Comparison of ENCODE assay signal across 7 cellular contexts in the genomic region with DNA sequence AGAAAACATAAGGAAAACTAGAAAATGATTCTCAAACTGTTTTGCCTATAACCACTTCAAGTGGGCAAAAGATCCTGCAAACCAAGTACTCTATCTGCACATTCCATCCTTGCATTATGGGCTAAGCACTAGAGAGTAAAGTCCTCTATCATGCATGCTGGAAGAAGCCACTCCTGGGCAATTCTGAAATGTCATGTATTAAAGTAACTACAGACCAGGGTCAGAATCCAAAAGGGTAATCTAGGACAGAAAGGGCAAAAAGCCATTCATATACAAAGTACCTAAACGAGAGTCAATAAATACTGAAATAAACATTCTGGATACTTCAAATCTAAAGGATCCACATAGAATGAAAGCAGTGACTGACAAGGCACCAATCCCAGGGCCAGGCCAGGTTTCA. TPM values are rescaled to one million over a fixed set of nuclear protein-coding genes. Genes with fewer than 3 reads are reported as not detected.
DNase-seq lines count a peak whose midpoint lies in the region; ATAC-seq and TF ChIP-seq lines count a peak whose summit lies in the region.

No MANE protein-coding gene starts in this region.

- peak overlapping the region; percentile 96 for H3K27ac Mint-ChIP-seq in activated T-helper 17 cell treated with anti-CD3 and anti-CD28 coated beads, Interleukin-2, amount 50 U/mL, for 72 hours
- H3K27ac Mint-ChIP-seq in immature natural killer cell, result peak overlapping the region; percentile 89 to 97 (median 93)
- no peak overlapping the region for H3K27ac Mint-ChIP-seq in stimulated activated naive B cell treated with anti-CD40 and anti-IgM and Interleukin-4, amounts not matched to agents 10 μg/mL and 1 μg/mL and 100 μg/mL, for 72 hours

- H3K4me1 Mint-ChIP-seq in activated T-helper 17 cell treated with anti-CD3 and anti-CD28 coated beads, Interleukin-2, amount 50 U/mL, for 72 hours, result peaks cover 11% of the 10 kb centered on the region
- H3K4me1 Mint-ChIP-seq in immature natural killer cell, result peaks cover 12 to 27% of the 10 kb centered on the region in 2 donors
- peaks cover 7 to 18% of the 10 kb centered on the region in 2 donors for H3K4me1 Mint-ChIP-seq in stimulated activated naive B cell treated with anti-CD40 and anti-IgM and Interleukin-4, amounts not matched to agents 10 μg/mL and 1 μg/mL and 100 μg/mL, for 72 hours

- H3K27ac ChIP-seq in HL-60 (replicated peaks), result no peak overlapping the region; the same call in 1 of the 2 replicates

- no peaks in the 10 kb centered on the region for H3K9me3 Mint-ChIP-seq in activated T-helper 17 cell treated with anti-CD3 and anti-CD28 coated beads, Interleukin-2, amount 50 U/mL, for 72 hours
- H3K9me3 Mint-ChIP-seq in immature natural killer cell, result no peaks in the 10 kb centered on the region
- no peaks in the 10 kb centered on the region for H3K9me3 Mint-ChIP-seq in stimulated activated naive B cell treated with anti-CD40 and anti-IgM and Interleukin-4, amounts not matched to agents 10 μg/mL and 1 μg/mL and 100 μg/mL, for 72 hours

- no peak for ATAC-seq in activated T-helper 17 cell treated with anti-CD3 and anti-CD28 coated beads, Interleukin-2, amount 50 U/mL, for 72 hours (replicated peaks)
- ATAC-seq in stimulated activated naive B cell treated with anti-CD40 and anti-IgM and Interleukin-4, amounts not matched to agents 10 μg/mL and 1 μg/mL and 100 μg/mL, for 72 hours (replicated peaks), result no peak
- ATAC-seq in HG03097 (IDR thresholded peaks at IDR 0.05; ENCODE audit: low FRiP score, unreplicated experiment), result no peak

- no peak for DNase-seq in HL-60 (ENCODE audit: low read depth in 1 of 2, low spot score in 1 of 2)
- DNase-seq in immature natural killer cell, result no peak
- DNase-seq in stimulated activated naive B cell treated with anti-CD40 and anti-IgM and Interleukin-4, amounts not matched to agents 10 μg/mL and 1 μg/mL and 100 μg/mL, for 72 hours, result no peak
- DNase-seq in DMS114 treated with DMSO at 0.1 percent for 48 hours (lab: John Stamatoyannopoulos, UW; ENCODE audit: unreplicated experiment), result no peak
- DNase-seq in dermis blood vessel endothelial cell, result no peak

- no peaks in the 10 kb centered on the region for H3K27me3 ChIP-seq in HL-60 (ENCODE audit: insufficient read depth, poor library complexity, severe bottlenecking)

- no peak for TF ChIP-seq CTCF in HL-60 (IDR thresholded peaks at IDR 0.05; ENCODE audit: insufficient read depth, low read length)

- peak overlapping the region; percentile 83 for H3K4me3 ChIP-seq in HL-60 (replicated peaks; ENCODE audit: insufficient read depth, low read length)

- H3K36me3 Mint-ChIP-seq in activated T-helper 17 cell treated with anti-CD3 and anti-CD28 coated beads, Interleukin-2, amount 50 U/mL, for 72 hours (ENCODE audit: low read depth), result peaks cover 33% of the 10 kb centered on the region
- H3K36me3 Mint-ChIP-seq in immature natural killer cell, result peaks cover 3 to 8% (median 5%) of the 10 kb centered on the region in 3 donors
- H3K36me3 Mint-ChIP-seq in stimulated activated naive B cell treated with anti-CD40 and anti-IgM and Interleukin-4, amounts not matched to agents 10 μg/mL and 1 μg/mL and 100 μg/mL, for 72 hours, result peaks cover 7 to 10% of the 10 kb centered on the region in 2 donors

- peak overlapping the region; percentile 99 for H3K4me3 Mint-ChIP-seq in activated T-helper 17 cell treated with anti-CD3 and anti-CD28 coated beads, Interleukin-2, amount 50 U/mL, for 72 hours
- peak overlapping the region; percentile 89 to 95 (median 92) for H3K4me3 Mint-ChIP-seq in immature natural killer cell
- peak overlapping the region; percentile 93 to 99 for H3K4me3 Mint-ChIP-seq in stimulated activated naive B cell treated with anti-CD40 and anti-IgM and Interleukin-4, amounts not matched to agents 10 μg/mL and 1 μg/mL and 100 μg/mL, for 72 hours

- H3K27me3 Mint-ChIP-seq in activated T-helper 17 cell treated with anti-CD3 and anti-CD28 coated beads, Interleukin-2, amount 50 U/mL, for 72 hours, result no peaks in the 10 kb centered on the region
- peaks cover 4 to 10% (median 6%) of the 10 kb centered on the region in 3 donors for H3K27me3 Mint-ChIP-seq in immature natural killer cell (ENCODE audit: low read depth in 3 of 3)
- H3K27me3 Mint-ChIP-seq in stimulated activated naive B cell treated with anti-CD40 and anti-IgM and Interleukin-4, amounts not matched to agents 10 μg/mL and 1 μg/mL and 100 μg/mL, for 72 hours, result peaks cover 6 to 8% of the 10 kb centered on the region in 2 donors

RNA-seq across cellular contexts. Expression of gene SNX12, which starts 1.1 kb away (rescaled TPM):
- total RNA-seq in activated T-helper 17 cell treated with anti-CD3 and anti-CD28 coated beads, Interleukin-2, amount 50 U/mL, for 72 hours, result 10 to 100 TPM; 47.2 to 49.0 TPM
- polyA plus RNA-seq in immature natural killer cell, result 1 to 10 TPM; 5.3 to 9.2 (median 5.9) TPM
- total RNA-seq in dermis blood vessel endothelial cell, result 71.5 and 85.9 TPM in 2 replicates

RNA-seq across cellular contexts. Expression of gene FOXO4, which starts 28.6 kb away (rescaled TPM):
- total RNA-seq in activated T-helper 17 cell treated with anti-CD3 and anti-CD28 coated beads, Interleukin-2, amount 50 U/mL, for 72 hours, result 10 to 100 TPM; 11.2 to 39.0 TPM
- 1 to 10 TPM; 1.8 to 6.5 (median 2.9) TPM for polyA plus RNA-seq in immature natural killer cell
- total RNA-seq in dermis blood vessel endothelial cell, result 7.3 and 8.2 TPM in 2 replicates

RNA-seq across cellular contexts. Expression of gene CXorf65, which starts 39.5 kb away (rescaled TPM):
- total RNA-seq in activated T-helper 17 cell treated with anti-CD3 and anti-CD28 coated beads, Interleukin-2, amount 50 U/mL, for 72 hours, result 10 to 100 TPM; 15.1 to 36.4 TPM
- polyA plus RNA-seq in immature natural killer cell, result 10 to 100 TPM in 1 of 3 donors, 1 to 10 TPM in 1, not detected in 1; 5.6 to 15.2 TPM
- total RNA-seq in dermis blood vessel endothelial cell, result not detected in 2 replicates

RNA-seq across cellular contexts. Expression of gene IL2RG, which starts 44.3 kb away (rescaled TPM):
- total RNA-seq in activated T-helper 17 cell treated with anti-CD3 and anti-CD28 coated beads, Interleukin-2, amount 50 U/mL, for 72 hours, result 100 to 1,000 TPM; 317 to 698 TPM
- 1,000 to 10,000 TPM; 1,102 to 1,755 (median 1,598) TPM for polyA plus RNA-seq in immature natural killer cell
- total RNA-seq in dermis blood vessel endothelial cell, result 0.51 TPM in 1 of 2 replicates, not detected in the other

RNA-seq across cellular contexts. Expression of gene MED12, which starts 51.3 kb away (rescaled TPM):
- total RNA-seq in activated T-helper 17 cell treated with anti-CD3 and anti-CD28 coated beads, Interleukin-2, amount 50 U/mL, for 72 hours, result 100 to 1,000 TPM in 1 of 2 donors, 10 to 100 TPM in 1; 46.2 to 144 TPM
- 10 to 100 TPM in 1 of 3 donors, 1 to 10 TPM in 1, not detected in 1; 8.6 to 21.5 TPM for polyA plus RNA-seq in immature natural killer cell
- total RNA-seq in dermis blood vessel endothelial cell, result 39.3 and 85.7 TPM in 2 replicates

Comparison
In these comparisons a context has a peak if more than half of its experiments do, and no peak if none do; other contexts are left out.
1. RNA of gene CXorf65, which starts 39.5 kb away (total RNA-seq): 15.1 to 36.4 TPM in activated T-helper 17 cell treated with anti-CD3 and anti-CD28 coated beads, Interleukin-2, amount 50 U/mL, for 72 hours; not detected in dermis blood vessel endothelial cell; every median in the first group is over 10 times any median in the second.
2. Peak in every context shown above with its lines, with median percentiles within 50 percentile points of each other: H3K4me3 Mint-ChIP-seq.